In genomic region chr4:116925900-116926457, GRCh38 we compare ENCODE assay signal across 10 cellular contexts.
A peak's percentile ranks its signal among the peaks of the same experiment; 100 is the strongest.
DNase-seq lines count a peak whose midpoint lies in the region; ATAC-seq, FAIRE-seq and TF ChIP-seq lines count a peak whose summit lies in the region.
"Had no signal": no experiment of that assay in that cellular context is flagged by ENCODE, and none has a peak within 500 bp of the region (broad histone marks: within the 10 kb centered on the region; RNA-seq: fewer than 3 reads in every experiment).

No MANE protein-coding gene starts in this region.

- no peaks in the 10 kb centered on the region for H3K36me3 Mint-ChIP-seq in stimulated activated memory B cell treated with anti-CD40 and anti-IgM and Interleukin-4, amounts not matched to agents 10 μg/mL and 1 μg/mL and 100 μg/mL, for 72 hours
- H3K36me3 Mint-ChIP-seq in naive thymus-derived CD8-positive, alpha-beta T cell: no peaks in the 10 kb centered on the region

- no peak overlapping the region for H3K27ac Mint-ChIP-seq in stimulated activated memory B cell treated with anti-CD40 and anti-IgM and Interleukin-4, amounts not matched to agents 10 μg/mL and 1 μg/mL and 100 μg/mL, for 72 hours
- no peak overlapping the region for H3K27ac Mint-ChIP-seq in naive thymus-derived CD8-positive, alpha-beta T cell

- POLR2A ChIA-PET in HepG2 (lab: Yijun Ruan, JAX): no interaction called here
- POLR2A ChIA-PET in naive thymus-derived CD8-positive, alpha-beta T cell (lab: Charles Lee): no interaction called here

- no peaks in the 10 kb centered on the region for H3K4me1 Mint-ChIP-seq in stimulated activated memory B cell treated with anti-CD40 and anti-IgM and Interleukin-4, amounts not matched to agents 10 μg/mL and 1 μg/mL and 100 μg/mL, for 72 hours
- no peaks in the 10 kb centered on the region for H3K4me1 Mint-ChIP-seq in naive thymus-derived CD8-positive, alpha-beta T cell

- H3K27me3 ChIP-seq in dorsolateral prefrontal cortex: peaks cover 0 to 41% (median 21%) of the 10 kb centered on the region in 45 donors
- H3K27me3 ChIP-seq in HepG2 (ENCODE audit: control insufficient read depth in 1 of 2, insufficient read depth in 2 of 2, low read length in 2 of 2): no peaks in the 10 kb centered on the region; a peak in 1 of 5 replicates

- H3K36me3 ChIP-seq in HepG2 (replicated peaks in 1 of 2; ENCODE audit: control insufficient read depth in 1 of 2, insufficient read depth in 2 of 2, low read length in 2 of 2): no peaks in the 10 kb centered on the region

- H3K9ac ChIP-seq in HepG2 (ENCODE audit: insufficient read depth, low read depth, low read length): no peak overlapping the region

- H2AFZ ChIP-seq in HepG2 (ENCODE audit: low read length): no peak overlapping the region

- TF ChIP-seq CTCF in dorsolateral prefrontal cortex (IDR thresholded peaks at IDR 0.05 in 54 of 56, conservative IDR thresholded peaks at IDR 0.05 in 2 of 56; ENCODE audit: low read depth in 1 of 56, partially characterized antibody in 56 of 56) (no peak), HepG2 (CRISPR knock-in tag; IDR thresholded peaks at IDR 0.05) (no peak)

- ATAC-seq in HepG2 (peak; percentile 71), HG03354 (IDR thresholded peaks at IDR 0.05; ENCODE audit: poor library complexity, severe bottlenecking, unreplicated experiment) (no peak)
- ATAC-seq in stimulated activated memory B cell treated with anti-CD40 and anti-IgM and Interleukin-4, amounts not matched to agents 10 μg/mL and 1 μg/mL and 100 μg/mL, for 72 hours: peak; percentile 45
- ATAC-seq in naive thymus-derived CD8-positive, alpha-beta T cell: no peak

- in situ Hi-C loops in HepG2 (cut with HindIII; ENCODE audit: extremely low pct_ligation_motif_present, low pct_unique_long_range_greater_than_20kb): no loop called here

- CTCF ChIA-PET in HepG2 (lab: Yijun Ruan, JAX; ENCODE audit: low intra/inter-chr PET ratio, low total read pairs): no interaction called here

- H3K4me2 ChIP-seq in HepG2 (ENCODE audit: low read depth, low read length): no peak overlapping the region

- TF ChIP-seq EP300 in HepG2 (IDR thresholded peaks at IDR 0.05; ENCODE audit: low read depth in 2 of 2, low read length in 2 of 2) (no peak), HepG2 (CRISPR knock-in tag; IDR thresholded peaks at IDR 0.05; ENCODE audit: borderline replicate concordance) (no peak)

- H3K27ac ChIP-seq in dorsolateral prefrontal cortex (no peak overlapping the region), HepG2 (ENCODE audit: extremely low read length, insufficient read depth, low read length) (no peak overlapping the region)

- 12% methylated on average over 6 of the region's 51 CpGs for WGBS in HepG2 (ENCODE audit: low lambda C conversion rate)

- DNase-seq in HuH-7 (ENCODE audit: low spot score) (peak; percentile 12), dorsolateral prefrontal cortex (peak in 4 of 10 donors; percentile 20 to 45 (median 35)), HepG2 (ENCODE audit: low spot score) (no peak), NCI-H526 treated with DMSO at 0.1 percent for 48 hours (lab: John Stamatoyannopoulos, UW) (no peak), NOMO-1 treated with dmso at 0.1 percent for 144 hours (lab: John Stamatoyannopoulos, UW; ENCODE audit: unreplicated experiment) (no peak)
- no peak for DNase-seq in naive thymus-derived CD8-positive, alpha-beta T cell
- DNase-seq: DND-41, NCI-H510A had no signal

- intact Hi-C loops in dorsolateral prefrontal cortex (cut with DNase I): no loop called here
- intact Hi-C loops in HepG2 (cut with micrococcal nuclease; ENCODE audit: unreplicated experiment): no loop called here

- TF ChIP-seq RAD21 in HepG2 (CRISPR knock-in tag; IDR thresholded peaks at IDR 0.05): no peak

- peaks cover 4% of the 10 kb centered on the region for H3K9me3 Mint-ChIP-seq in stimulated activated memory B cell treated with anti-CD40 and anti-IgM and Interleukin-4, amounts not matched to agents 10 μg/mL and 1 μg/mL and 100 μg/mL, for 72 hours
- peaks cover 0 to 10% (median 5%) of the 10 kb centered on the region in 9 donors for H3K9me3 Mint-ChIP-seq in naive thymus-derived CD8-positive, alpha-beta T cell

- no peak overlapping the region for H3K4me3 Mint-ChIP-seq in stimulated activated memory B cell treated with anti-CD40 and anti-IgM and Interleukin-4, amounts not matched to agents 10 μg/mL and 1 μg/mL and 100 μg/mL, for 72 hours
- H3K4me3 Mint-ChIP-seq in naive thymus-derived CD8-positive, alpha-beta T cell: no peak overlapping the region

- FAIRE-seq in HepG2 (lab: Jason Lieb, UNC): no peak

- H3K4me1 ChIP-seq in HepG2 (ENCODE audit: insufficient read depth, low read length): no peaks in the 10 kb centered on the region

- TF ChIP-seq POLR2A in HepG2 (IDR thresholded peaks at IDR 0.05; ENCODE audit: insufficient read depth in 1 of 2, low read depth in 2 of 2, low read length in 2 of 2): no peak

- H3K4me3 ChIP-seq in dorsolateral prefrontal cortex (peak overlapping the region; percentile 24 to 68 (median 49)), HepG2 (replicated peaks in 1 of 3; ENCODE audit: insufficient read depth in 1 of 3, low read depth in 2 of 3, low read length in 3 of 3) (no peak overlapping the region)

- H3K9me3 ChIP-seq in HepG2 (ENCODE audit: low read length): no peaks in the 10 kb centered on the region

- no peaks in the 10 kb centered on the region for H4K20me1 ChIP-seq in HepG2 (ENCODE audit: insufficient read depth, low read length)

- BruUV-seq in HepG2 (replicated peaks; lab: Mats Ljungman, UMichigan): no TSS peak

- H3K27me3 Mint-ChIP-seq in stimulated activated memory B cell treated with anti-CD40 and anti-IgM and Interleukin-4, amounts not matched to agents 10 μg/mL and 1 μg/mL and 100 μg/mL, for 72 hours: no peaks in the 10 kb centered on the region
- peaks cover 0 to 9% (median 6%) of the 10 kb centered on the region in 5 donors for H3K27me3 Mint-ChIP-seq in naive thymus-derived CD8-positive, alpha-beta T cell

- no peaks in the 10 kb centered on the region for H3K79me2 ChIP-seq in HepG2 (ENCODE audit: insufficient read depth, low read length)

TF ChIP-seq in HepG2, 621 proteins besides CTCF, POLR2A, EP300 and RAD21:
- TF ChIP-seq ZNF337 (CRISPR knock-in tag; IDR thresholded peaks at IDR 0.05; ENCODE audit: borderline replicate concordance, low read depth) (no peak), ZNF501 (CRISPR knock-in tag; IDR thresholded peaks at IDR 0.05) (no peak), MIXL1 (CRISPR knock-in tag; IDR thresholded peaks at IDR 0.05) (no peak), HOXD1 (CRISPR knock-in tag; IDR thresholded peaks at IDR 0.05) (no peak), EZH2 (conservative IDR thresholded peaks at IDR 0.05; ENCODE audit: low read depth, low read length) (no peak), KDM3A (CRISPR knock-in tag; IDR thresholded peaks at IDR 0.05; ENCODE audit: low read depth) (no peak), ZSCAN12 (CRISPR knock-in tag; IDR thresholded peaks at IDR 0.05) (no peak), ZNF496 (CRISPR knock-in tag; IDR thresholded peaks at IDR 0.05; ENCODE audit: insufficient replicate concordance) (no peak), ZBTB33 (CRISPR knock-in tag; IDR thresholded peaks at IDR 0.05) (no peak)

Comparison
In these comparisons a context has a peak if more than half of its experiments do, and no peak if none do; other contexts are left out.
1. H3K4me3 ChIP-seq: peak in dorsolateral prefrontal cortex (59 of 59); none in HepG2 (0 of 3).
2. ATAC-seq: peak in HepG2 (single experiment) and stimulated activated memory B cell treated with anti-CD40 and anti-IgM and Interleukin-4, amounts not matched to agents 10 μg/mL and 1 μg/mL and 100 μg/mL, for 72 hours (single experiment); none in HG03354 (single experiment) and naive thymus-derived CD8-positive, alpha-beta T cell (0 of 2).